ENCODE assay signal across 9 cellular contexts in the genomic region with DNA sequence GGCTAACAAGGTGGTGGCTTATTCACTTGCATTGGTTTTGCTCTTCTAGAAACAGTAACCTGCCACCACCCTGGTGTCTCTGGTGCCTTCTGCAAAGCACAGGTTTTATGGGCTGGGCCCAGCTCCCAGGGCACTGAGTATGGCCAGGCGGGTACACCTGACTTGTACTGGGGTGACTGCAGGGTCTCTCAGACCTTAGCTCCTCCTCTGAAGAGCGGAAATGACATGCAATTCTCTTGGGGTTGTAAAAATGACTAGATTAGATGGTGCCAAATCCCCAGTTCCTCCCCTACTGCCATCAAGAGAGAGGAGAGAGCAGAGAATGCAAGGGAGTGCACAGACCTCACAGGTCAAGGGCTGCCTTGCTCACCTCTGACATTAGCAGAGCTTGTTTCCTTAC. TPM values are rescaled to one million over a fixed set of nuclear protein-coding genes. Genes with fewer than 3 reads are reported as not detected.
DNase-seq lines count a peak whose midpoint lies in the region; ATAC-seq and TF ChIP-seq lines count a peak whose summit lies in the region.
"Had no signal": no experiment of that assay in that cellular context is flagged by ENCODE, and none has a peak within 500 bp of the region (broad histone marks: within the 10 kb centered on the region; RNA-seq: fewer than 3 reads in every experiment).

No MANE protein-coding gene starts in this region.

- peak overlapping the region; percentile 58 for H3K4me3 Mint-ChIP-seq in osteocyte (ENCODE audit: unreplicated experiment)

- no peaks in the 10 kb centered on the region for H3K9me3 Mint-ChIP-seq in osteocyte (ENCODE audit: unreplicated experiment)

- peak overlapping the region; percentile 100 for H3K27ac Mint-ChIP-seq in osteocyte (ENCODE audit: unreplicated experiment)

- H3K27ac ChIP-seq in breast epithelium (peak overlapping the region; percentile 96 to 98), dorsolateral prefrontal cortex (peak overlapping the region in 13 of 59 donors; percentile 5 to 71 (median 20))

- TF ChIP-seq POLR2A in NB4 (IDR thresholded peaks at IDR 0.05; ENCODE audit: extremely low read depth, insufficient read length) (no peak), breast epithelium (IDR thresholded peaks at IDR 0.05) (no peak)

- peaks cover 96% of the 10 kb centered on the region for H3K4me1 Mint-ChIP-seq in osteocyte (ENCODE audit: unreplicated experiment)

- H3K9me3 ChIP-seq in breast epithelium, result no peaks in the 10 kb centered on the region

- intact Hi-C loops in breast epithelium (cut with DNase I; ENCODE audit: low total_unique reads) (no loop called here), dorsolateral prefrontal cortex (cut with DNase I) (no loop called here)

- no peaks in the 10 kb centered on the region for H3K27me3 Mint-ChIP-seq in osteocyte (ENCODE audit: unreplicated experiment)

- H3K27me3 ChIP-seq in breast epithelium (no peaks in the 10 kb centered on the region), dorsolateral prefrontal cortex (no peaks in the 10 kb centered on the region)

- TF ChIP-seq CTCF in NB4 (IDR thresholded peaks at IDR 0.05; ENCODE audit: low read depth, low read length) (no peak), breast epithelium (IDR thresholded peaks at IDR 0.05) (no peak), osteocyte (IDR thresholded peaks at IDR 0.05) (no peak), dorsolateral prefrontal cortex (IDR thresholded peaks at IDR 0.05 in 54 of 56, conservative IDR thresholded peaks at IDR 0.05 in 2 of 56; ENCODE audit: low read depth in 1 of 56, partially characterized antibody in 56 of 56) (no peak)

- H3K4me3 ChIP-seq in NB4 (ENCODE audit: low read depth, low read length) (no peak overlapping the region), breast epithelium (no peak overlapping the region), dorsolateral prefrontal cortex (no peak overlapping the region)

- peaks cover 4 to 37% of the 10 kb centered on the region in 2 donors for H3K4me1 ChIP-seq in breast epithelium

- peaks cover 10% of the 10 kb centered on the region for H3K36me3 Mint-ChIP-seq in osteocyte (ENCODE audit: unreplicated experiment)

- H3K36me3 ChIP-seq in breast epithelium, result no peaks in the 10 kb centered on the region

- DNase-seq in NB4 (ENCODE audit: low read depth) (peak; percentile 54), breast epithelium (ENCODE audit: low spot score in 2 of 2) (no peak), osteocyte (ENCODE audit: extremely low spot score, unreplicated experiment) (no peak), OCI-M1 (lab: John Stamatoyannopoulos, UW) (no peak), NCI-H2029 treated with DMSO at 0.1 percent for 48 hours (lab: John Stamatoyannopoulos, UW) (no peak), dorsolateral prefrontal cortex (no peak)
- DNase-seq: hypothalamus had no signal

- ATAC-seq in GM18907 (IDR thresholded peaks at IDR 0.05; ENCODE audit: unreplicated experiment) (peak; percentile 61), HG02981 (IDR thresholded peaks at IDR 0.05; ENCODE audit: unreplicated experiment) (no peak)

RNA-seq across cellular contexts. Expression of gene ESYT2, which starts 14.7 kb away (rescaled TPM):
- total RNA-seq in breast epithelium (100 to 1,000 TPM in 2 of 3 donors, 10 to 100 TPM in 1; 97.3 to 155 (median 115) TPM), osteocyte (146 and 156 TPM in 2 replicates), dorsolateral prefrontal cortex (10 to 100 TPM; 40.3 to 83.9 (median 56.3) TPM)

RNA-seq across cellular contexts. Expression of gene DYNC2I1, which starts 41.7 kb away (rescaled TPM):
- 10 to 100 TPM; 20.5 to 32.8 (median 22.9) TPM for total RNA-seq in breast epithelium
- 23.7 and 24.8 TPM in 2 replicates for total RNA-seq in osteocyte
- total RNA-seq in dorsolateral prefrontal cortex, result 10 to 100 TPM; 28.1 to 78.3 (median 47.5) TPM
